In genomic region chr12:51908876-51909592, GRCh38 we compare ENCODE assay signal across 21 cellular contexts. TPM values are rescaled to one million over a fixed set of nuclear protein-coding genes. Genes with fewer than 3 reads are reported as not detected.
DNase-seq lines count a peak whose midpoint lies in the region; ATAC-seq, FAIRE-seq and TF ChIP-seq lines count a peak whose summit lies in the region.
"Had no signal": no experiment of that assay in that cellular context is flagged by ENCODE, and none has a peak within 500 bp of the region (broad histone marks: within the 10 kb centered on the region; RNA-seq: fewer than 3 reads in every experiment).

No MANE protein-coding gene starts in this region.

- H3K4me3 ChIP-seq in HEK293 (ENCODE audit: low read depth, low read length) (no peak overlapping the region), colonic mucosa (peak overlapping the region; percentile 66), kidney (ENCODE audit: low read length in 2 of 2) (peak overlapping the region; percentile 76 to 77), gastrocnemius medialis (peak overlapping the region; percentile 36 to 67 (median 49)), ovary (no peak overlapping the region)

- H3K36me3 ChIP-seq in HEK293 (ENCODE audit: control insufficient read depth in 2 of 2, insufficient read depth in 1 of 2, low read length in 2 of 2): no peaks in the 10 kb centered on the region
- no peaks in the 10 kb centered on the region for H3K36me3 ChIP-seq in colonic mucosa
- no peaks in the 10 kb centered on the region for H3K36me3 ChIP-seq in kidney (ENCODE audit: control insufficient read depth in 1 of 2, insufficient read depth in 2 of 2, low read length in 2 of 2)
- H3K36me3 ChIP-seq in gastrocnemius medialis: no peaks in the 10 kb centered on the region
- H3K36me3 ChIP-seq in ovary: no peaks in the 10 kb centered on the region

- TF ChIP-seq EP300 in ovary (IDR thresholded peaks at IDR 0.05): no peak

- H3K27ac ChIP-seq in HEK293 (ENCODE audit: extremely low read depth, low read depth, low read length): no peak overlapping the region
- H3K27ac ChIP-seq in colonic mucosa: peak overlapping the region; percentile 50
- peak overlapping the region; percentile 66 for H3K27ac ChIP-seq in kidney (ENCODE audit: low read depth in 2 of 2, low read length in 2 of 2)
- peak overlapping the region; percentile 78 to 91 (median 86) for H3K27ac ChIP-seq in gastrocnemius medialis
- H3K27ac ChIP-seq in ovary: no peak overlapping the region
- H3K27ac ChIP-seq: RWPE1 had no signal

- TF ChIP-seq POLR2A in gastrocnemius medialis (IDR thresholded peaks at IDR 0.05) (no peak), ovary (IDR thresholded peaks at IDR 0.05) (no peak)

- in situ Hi-C loops in gastrocnemius medialis (cut with MboI; ENCODE audit: low sequenced_read_pairs in 4 of 4): no loop called here

- no peak for FAIRE-seq in kidney (lab: Jason Lieb, UNC)
- FAIRE-seq: TTC549 had no signal

- 73 to 89% (median 83%) methylated on average over 9 of the region's 9 CpGs for WGBS in ovary, 3 donors

- H3K9me3 ChIP-seq in HEK293 (ENCODE audit: control insufficient read depth, insufficient read depth, low read depth, low read length): no peaks in the 10 kb centered on the region
- H3K9me3 ChIP-seq in colonic mucosa: no peaks in the 10 kb centered on the region
- H3K9me3 ChIP-seq in kidney (ENCODE audit: control insufficient read depth in 1 of 2, low read length in 2 of 2): no peaks in the 10 kb centered on the region
- H3K9me3 ChIP-seq in gastrocnemius medialis: no peaks in the 10 kb centered on the region
- no peaks in the 10 kb centered on the region for H3K9me3 ChIP-seq in ovary

- H3K27me3 ChIP-seq in colonic mucosa (no peaks in the 10 kb centered on the region), gastrocnemius medialis (peaks cover 12 to 18% (median 15%) of the 10 kb centered on the region in 3 donors), ovary (no peaks in the 10 kb centered on the region)

- DNase-seq in colonic mucosa (no peak), kidney (peak; percentile 43), gastrocnemius medialis (no peak), HPDE6-E6E7 (ENCODE audit: extremely low spot score) (no peak), ovary (no peak)
- DNase-seq in activated CD8-positive, alpha-beta memory T cell treated with anti-CD3 and anti-CD28 coated beads, Interleukin-2, amount 50 U/mL, for 4 hours: no peak
- DNase-seq in activated CD4-positive, CD25-positive, alpha-beta regulatory T cell (lab: John Stamatoyannopoulos, UW): no peak
- DNase-seq: activated CD4-positive, alpha-beta T cell treated with anti-CD3 and anti-CD28 coated beads for 4 hours; CD8-positive, alpha-beta memory T cell; glutamatergic neuron; KG1; NCI-H1930 had no signal

- no peaks in the 10 kb centered on the region for H3K4me1 ChIP-seq in HEK293 (ENCODE audit: control insufficient read depth, insufficient read depth, low read length)
- peaks cover 31% of the 10 kb centered on the region for H3K4me1 ChIP-seq in colonic mucosa
- peaks cover 12 to 23% of the 10 kb centered on the region in 2 donors for H3K4me1 ChIP-seq in kidney (ENCODE audit: control insufficient read depth in 1 of 2, insufficient read depth in 1 of 2, low read depth in 1 of 2, low read length in 2 of 2)
- H3K4me1 ChIP-seq in gastrocnemius medialis: peaks cover 37 to 41% of the 10 kb centered on the region in 2 donors
- H3K4me1 ChIP-seq in ovary (ENCODE audit: insufficient read depth): no peaks in the 10 kb centered on the region

- no peak for TF ChIP-seq CTCF in HEK293 (tag by site-specific recombination; IDR thresholded peaks at IDR 0.05)
- no peak for TF ChIP-seq CTCF in colonic mucosa (IDR thresholded peaks at IDR 0.05)
- TF ChIP-seq CTCF in kidney (IDR thresholded peaks at IDR 0.05; ENCODE audit: borderline replicate concordance, extremely low read depth, insufficient read depth): no peak
- TF ChIP-seq CTCF in gastrocnemius medialis (IDR thresholded peaks at IDR 0.05 in 4 of 5, conservative IDR thresholded peaks at IDR 0.05 in 1 of 5): no peak
- no peak for TF ChIP-seq CTCF in ovary (IDR thresholded peaks at IDR 0.05)

- intact Hi-C loops in colonic mucosa (cut with DNase I): no loop called here
- intact Hi-C loops in kidney (cut with DNase I): no loop called here
- intact Hi-C loops in gastrocnemius medialis (cut with DNase I; ENCODE audit: low total_unique reads): no loop called here
- intact Hi-C loops in ovary (cut with DNase I): no loop called here

- CTCF ChIA-PET in HEK293 (lab: Yijun Ruan, JAX): interaction anchor here (0.5 to 1.9 kb wide), 3 partner anchors 14 to 17 kb away, joined by 3 to 11 read pairs (median 3); no protein-coding TSS in a partner anchor

- H3K9ac ChIP-seq in colonic mucosa (ENCODE audit: low read depth in 2 of 2, low read length in 2 of 2): peak overlapping the region in 1 of 2 donors; percentile 80
- peak overlapping the region in 1 of 2 donors; percentile 57 for H3K9ac ChIP-seq in kidney (ENCODE audit: low read length in 2 of 2)

- ATAC-seq in gastrocnemius medialis: no peak
- ATAC-seq: natural killer cell treated with Interleukin-12 subunit alpha and Interleukin-12 subunit beta and Interleukin-15 and Interleukin-18, amount 100 ng/mL, for 72 hours had no signal

- POLR2A ChIA-PET in HEK293 (lab: Yijun Ruan, JAX): no interaction called here

TF ChIP-seq in HEK293, 187 proteins besides CTCF, POLR2A, EP300 and RAD21:
- TF ChIP-seq ZNF121 (tag by site-specific recombination; IDR thresholded peaks at IDR 0.05): peak; percentile 89
- no peak for TF ChIP-seq ZNF341 (tag by site-specific recombination; IDR thresholded peaks at IDR 0.05; ENCODE audit: low read depth)

RNA-seq across cellular contexts. Expression of gene ACVRL1, which starts 1.7 kb away (rescaled TPM):
- total RNA-seq in colonic mucosa: 100 to 1,000 TPM; 121 to 162 TPM
- 88.4 TPM for total RNA-seq in kidney
- 29.1 TPM for polyA plus RNA-seq in kidney (ENCODE audit: insufficient read depth, low read depth, low replicate concordance)
- total RNA-seq in gastrocnemius medialis: 10 to 100 TPM; 37.1 to 53.5 (median 43.3) TPM
- total RNA-seq in ovary: 10 to 100 TPM in 5 of 7 donors, 1 to 10 TPM in 2; 5.7 to 17.6 (median 15.6) TPM
- polyA plus RNA-seq in ovary: 10 to 100 TPM in 1 of 2 donors, 1 to 10 TPM in 1; 8.0 to 11.1 TPM
- total RNA-seq: natural killer cell treated with Interleukin-12 subunit alpha and Interleukin-12 subunit beta and Interleukin-15 and Interleukin-18, amount 100 ng/mL, for 72 hours; NCI-H460; progenitor cell of endocrine pancreas had no signal
- polyA plus RNA-seq: CD8-positive, alpha-beta memory T cell had no signal

RNA-seq across cellular contexts. Expression of gene ANKRD33, which starts 21.1 kb away (rescaled TPM):
- not detected for total RNA-seq in colonic mucosa
- not detected for total RNA-seq in kidney
- not detected for polyA plus RNA-seq in kidney (ENCODE audit: insufficient read depth, low read depth, low replicate concordance)
- total RNA-seq in gastrocnemius medialis: not detected
- not detected for total RNA-seq in ovary
- not detected for polyA plus RNA-seq in ovary
- total RNA-seq: CD8-positive, alpha-beta memory T cell; Daoy; epithelial cell of proximal tubule; natural killer cell treated with Interleukin-12 subunit alpha and Interleukin-12 subunit beta and Interleukin-15 and Interleukin-18, amount 100 ng/mL, for 72 hours; NCI-H460; temporal lobe had no signal
- polyA plus RNA-seq: CD8-positive, alpha-beta memory T cell had no signal

RNA-seq across cellular contexts. Expression of gene ACVR1B, which starts 42.5 kb away (rescaled TPM):
- total RNA-seq in colonic mucosa (10 to 100 TPM; 56.0 to 63.0 TPM), kidney (95.5 TPM), gastrocnemius medialis (10 to 100 TPM in 3 of 4 donors, 1 to 10 TPM in 1; 8.7 to 15.9 (median 10.1) TPM), ovary (10 to 100 TPM in 6 of 7 donors, 1 to 10 TPM in 1; 6.9 to 27.3 (median 19.1) TPM)
- polyA plus RNA-seq in kidney (ENCODE audit: insufficient read depth, low read depth, low replicate concordance) (30.6 TPM), ovary (10 to 100 TPM in 1 of 2 donors, 1 to 10 TPM in 1; 9.7 to 23.0 TPM)

Comparison
In these comparisons a context has a peak if more than half of its experiments do, and no peak if none do; other contexts are left out.
1. H3K27ac ChIP-seq: peak in colonic mucosa (single experiment), kidney (2 of 2) and gastrocnemius medialis (4 of 4); none in HEK293 (single experiment) and ovary (0 of 2).
2. H3K4me3 ChIP-seq: peak in colonic mucosa (single experiment), kidney (2 of 2) and gastrocnemius medialis (4 of 4); none in HEK293 (single experiment) and ovary (single experiment).